7 cellular contexts compared by ENCODE assay signal in genomic region chr4:112817933-112818921, GRCh38.
DNase-seq lines count a peak whose midpoint lies in the region; ATAC-seq, FAIRE-seq and TF ChIP-seq lines count a peak whose summit lies in the region.

No MANE protein-coding gene starts in this region.

- POLR2A ChIA-PET in MCF 10A (lab: Yijun Ruan, JAX), result interaction anchor here (0.6 to 1.7 kb wide), 8 partner anchors 9 to 179 kb away, joined by 3 to 6 read pairs (median 3); no protein-coding TSS in a partner anchor

- DNase-seq in GM12891 (ENCODE audit: insufficient read length, low spot score) (peak; percentile 44), GM23248 (peak; percentile 96), RWPE2 (ENCODE audit: low spot score) (no peak), MCF 10A (ENCODE audit: unreplicated experiment) (peak; percentile 86), smooth muscle cell (lab: John Stamatoyannopoulos, UW; ENCODE audit: unreplicated experiment) (peak; percentile 60)

- H3K27ac ChIP-seq in GM23248, result peak overlapping the region; percentile 75
- no peak overlapping the region for H3K27ac ChIP-seq in RWPE2 (ENCODE audit: poor library complexity, severe bottlenecking)
- H3K27ac ChIP-seq in iPS-20b (ENCODE audit: low read length), result no peak overlapping the region
- H3K27ac ChIP-seq in smooth muscle cell (ENCODE audit: low read depth), result peak overlapping the region; percentile 89

- H4K20me1 ChIP-seq in GM23248 (ENCODE audit: insufficient read depth) (no peaks in the 10 kb centered on the region), smooth muscle cell (ENCODE audit: low read depth) (no peaks in the 10 kb centered on the region)

- H3K4me3 ChIP-seq in GM23248 (peak overlapping the region; percentile 79), RWPE2 (ENCODE audit: severe bottlenecking) (peak overlapping the region; percentile 22), iPS-20b (ENCODE audit: low read length) (peak overlapping the region; percentile 61), smooth muscle cell (peak overlapping the region; percentile 63)

- no peak for TF ChIP-seq CTCF in RWPE2 (IDR thresholded peaks at IDR 0.05; ENCODE audit: poor library complexity, severe bottlenecking)
- TF ChIP-seq CTCF in MCF 10A (IDR thresholded peaks at IDR 0.05; ENCODE audit: unreplicated experiment), result no peak
- TF ChIP-seq CTCF in smooth muscle cell (IDR thresholded peaks at IDR 0.05; ENCODE audit: borderline replicate concordance, insufficient read depth, poor library complexity, severe bottlenecking), result no peak

- in situ Hi-C loops in GM23248 (cut with MboI), result no loop called here

- no peaks in the 10 kb centered on the region for H3K9me3 Mint-ChIP-seq in MCF 10A (ENCODE audit: unreplicated experiment)

- TF ChIP-seq POLR2A in GM12891 (IDR thresholded peaks at IDR 0.05; ENCODE audit: low read depth, low read length), result peak; percentile 80

- peaks cover 12% of the 10 kb centered on the region for H3K4me1 ChIP-seq in GM23248 (ENCODE audit: insufficient read depth)
- H3K4me1 ChIP-seq in RWPE2 (ENCODE audit: insufficient read depth, poor library complexity, severe bottlenecking), result no peaks in the 10 kb centered on the region
- H3K4me1 ChIP-seq in iPS-20b (ENCODE audit: insufficient read depth, low read length), result peaks cover 7% of the 10 kb centered on the region; the same call in 1 of the 2 replicates
- peaks cover 10% of the 10 kb centered on the region for H3K4me1 ChIP-seq in smooth muscle cell (ENCODE audit: low read depth)

- H3K27me3 ChIP-seq in GM23248 (replicated peaks; ENCODE audit: insufficient read depth) (no peaks in the 10 kb centered on the region), RWPE2 (ENCODE audit: insufficient read depth, poor library complexity, severe bottlenecking) (no peaks in the 10 kb centered on the region), iPS-20b (ENCODE audit: insufficient read depth, low read length) (no peaks in the 10 kb centered on the region), smooth muscle cell (ENCODE audit: low read depth) (no peaks in the 10 kb centered on the region)

- intact Hi-C loops in MCF 10A (cut with micrococcal nuclease), result no loop called here

- BruUV-seq in MCF 10A (replicated peaks; lab: Mats Ljungman, UMichigan), result TSS peak; percentile 70

- H3K36me3 ChIP-seq in GM23248 (ENCODE audit: low read depth) (no peaks in the 10 kb centered on the region), RWPE2 (ENCODE audit: low read depth) (no peaks in the 10 kb centered on the region), iPS-20b (ENCODE audit: insufficient read depth, low read depth, low read length) (no peaks in the 10 kb centered on the region), smooth muscle cell (ENCODE audit: low read depth) (no peaks in the 10 kb centered on the region)

- no peaks in the 10 kb centered on the region for H3K9me3 ChIP-seq in GM23248 (ENCODE audit: low read depth)
- no peaks in the 10 kb centered on the region for H3K9me3 ChIP-seq in RWPE2 (ENCODE audit: severe bottlenecking)
- no peaks in the 10 kb centered on the region for H3K9me3 ChIP-seq in iPS-20b (ENCODE audit: insufficient read depth, low read depth, low read length)
- H3K9me3 ChIP-seq in smooth muscle cell (replicated peaks; ENCODE audit: low read depth), result no peaks in the 10 kb centered on the region

- H3K9ac ChIP-seq in GM23248, result peak overlapping the region; percentile 88
- H3K9ac ChIP-seq in iPS-20b (ENCODE audit: low read depth, low read length), result peak overlapping the region; percentile 52; the same call in 1 of the 2 replicates
- H3K9ac ChIP-seq in smooth muscle cell (ENCODE audit: low read depth), result peak overlapping the region; percentile 81

- H2AFZ ChIP-seq in GM23248 (peak overlapping the region; percentile 92), smooth muscle cell (ENCODE audit: low read depth) (peak overlapping the region; percentile 96)

- H3K4me1 Mint-ChIP-seq in MCF 10A (ENCODE audit: insufficient read depth, unreplicated experiment), result peaks cover 19% of the 10 kb centered on the region

- peak; percentile 81 for FAIRE-seq in GM12891 (lab: Jason Lieb, UNC)

- TF ChIP-seq RAD21 in Ishikawa (IDR thresholded peaks at IDR 0.05; ENCODE audit: low read depth), result no peak

- H3K27ac Mint-ChIP-seq in MCF 10A (ENCODE audit: low read depth, unreplicated experiment), result peak overlapping the region; percentile 30

- CTCF ChIA-PET in MCF 10A (lab: Yijun Ruan, JAX), result interaction anchor here (0.6 to 2.1 kb wide), 4 partner anchors 53 to 162 kb away, joined by 3 to 8 read pairs (median 8); no protein-coding TSS in a partner anchor

- H3K27me3 Mint-ChIP-seq in MCF 10A (ENCODE audit: insufficient read depth, unreplicated experiment), result no peaks in the 10 kb centered on the region

- H3K9me2 ChIP-seq in GM23248 (ENCODE audit: insufficient read depth), result no peaks in the 10 kb centered on the region

- H3K36me3 Mint-ChIP-seq in MCF 10A (ENCODE audit: insufficient read depth, unreplicated experiment), result no peaks in the 10 kb centered on the region

- TF ChIP-seq EP300 in Ishikawa (IDR thresholded peaks at IDR 0.05; ENCODE audit: borderline replicate concordance), result no peak

- peak overlapping the region; percentile 86 for H3K4me3 Mint-ChIP-seq in MCF 10A (ENCODE audit: unreplicated experiment)

- whole genome bisulfite sequencing in GM23248 (ENCODE audit: low coverage in 1 of 2, low lambda C conversion rate in 2 of 2, missing lambda C conversion rate in 2 of 2), 2 experiments, result 1 to 2% methylated on average over 16 of the region's 16 CpGs
- 3% methylated on average over 16 of the region's 16 CpGs for WGBS in smooth muscle cell (ENCODE audit: low lambda C conversion rate)

- H3K79me2 ChIP-seq in GM23248 (ENCODE audit: insufficient read depth) (no peaks in the 10 kb centered on the region), smooth muscle cell (ENCODE audit: low read depth) (no peaks in the 10 kb centered on the region)

- peaks cover 13% of the 10 kb centered on the region; the same call in 1 of the 2 replicates for H3F3A ChIP-seq in GM23248 (ENCODE audit: insufficient read depth)
- H3F3A ChIP-seq in smooth muscle cell (ENCODE audit: low read depth), result no peaks in the 10 kb centered on the region

- peak; percentile 88 for ATAC-seq in RWPE2 (ENCODE audit: low read depth)

- H3K4me2 ChIP-seq in GM23248 (ENCODE audit: unreplicated experiment), result peak overlapping the region; percentile 98
- peak overlapping the region; percentile 92 for H3K4me2 ChIP-seq in smooth muscle cell

TF ChIP-seq in GM12891, 5 proteins besides CTCF, POLR2A, EP300 and RAD21:
- TF ChIP-seq POU2F2 (IDR thresholded peaks at IDR 0.05; ENCODE audit: low read depth, low read length) (no peak), POLR2AphosphoS5 (IDR thresholded peaks at IDR 0.05; ENCODE audit: low read depth, low read length) (peak; percentile 69), TAF1 (IDR thresholded peaks at IDR 0.05; ENCODE audit: low read depth, low read length) (peak; percentile 62; the same call in 1 of the 2 replicates), PAX5 (IDR thresholded peaks at IDR 0.05; ENCODE audit: insufficient read depth, low read length, severe bottlenecking) (peak; percentile 51), SPI1 (IDR thresholded peaks at IDR 0.05; ENCODE audit: low read depth, low read length) (0 out of 2 replicates have a peak, but pooled peaks have one; percentile 28)
TF ChIP-seq in GM12891: peak in this region for 4.

TF ChIP-seq in Ishikawa, 13 proteins besides CTCF, POLR2A, EP300 and RAD21:
- TF ChIP-seq ZBTB7A (IDR thresholded peaks at IDR 0.05; ENCODE audit: low read depth) (no peak), TAF1 (IDR thresholded peaks at IDR 0.05; ENCODE audit: low read depth) (no peak), NFIC (IDR thresholded peaks at IDR 0.05) (no peak), USF1 (IDR thresholded peaks at IDR 0.05) (peak; percentile 60; the same call in 1 of the 2 replicates), YY1 (IDR thresholded peaks at IDR 0.05; ENCODE audit: low read depth) (no peak), MAX (IDR thresholded peaks at IDR 0.05) (no peak)
TF ChIP-seq in Ishikawa: peak in this region for 1.

Comparison
In these comparisons a context has a peak if more than half of its experiments do, and no peak if none do; other contexts are left out.
1. H3K27ac ChIP-seq: peak in GM23248 (single experiment) and smooth muscle cell (single experiment); none in RWPE2 (single experiment) and iPS-20b (single experiment).
2. H3K4me3 ChIP-seq: peak in every context shown above with its lines; median percentile 79 in GM23248; 63 in smooth muscle cell; 61 in iPS-20b; 22 in RWPE2.
3. Peak in every context shown above with its lines, with median percentiles within 50 percentile points of each other: H3K9ac ChIP-seq.